10 cellular contexts compared by ENCODE assay signal in genomic region chr2:241771286-241772062, GRCh38. TPM values are rescaled to one million over a fixed set of nuclear protein-coding genes. Genes with fewer than 3 reads are reported as not detected.
DNase-seq lines count a peak whose midpoint lies in the region; ATAC-seq and TF ChIP-seq lines count a peak whose summit lies in the region.
"Had no signal": no experiment of that assay in that cellular context is flagged by ENCODE, and none has a peak within 500 bp of the region (broad histone marks: within the 10 kb centered on the region; RNA-seq: fewer than 3 reads in every experiment).

No MANE protein-coding gene starts in this region.

- H3K36me3 Mint-ChIP-seq in activated naive CD4-positive, alpha-beta T cell treated with anti-CD3 and anti-CD28 coated beads, Interleukin-2, amount 10 ng/mL, durations not matched to agents 7 days and 5 days, result no peaks in the 10 kb centered on the region
- no peaks in the 10 kb centered on the region for H3K36me3 Mint-ChIP-seq in activated naive CD8-positive, alpha-beta T cell treated with anti-CD3 and anti-CD28 coated beads, Interleukin-2, amount 10 ng/mL, durations not matched to agents 7 days and 5 days

- intact Hi-C loops in uterus (cut with DNase I; ENCODE audit: low total_unique reads), result no loop called here

- peaks cover 11% of the 10 kb centered on the region for H3K4me1 Mint-ChIP-seq in activated naive CD4-positive, alpha-beta T cell treated with anti-CD3 and anti-CD28 coated beads, Interleukin-2, amount 10 ng/mL, durations not matched to agents 7 days and 5 days
- H3K4me1 Mint-ChIP-seq in activated naive CD8-positive, alpha-beta T cell treated with anti-CD3 and anti-CD28 coated beads, Interleukin-2, amount 10 ng/mL, durations not matched to agents 7 days and 5 days, result peaks cover 5% of the 10 kb centered on the region

- H3K9me3 ChIP-seq in uterus, result no peaks in the 10 kb centered on the region

- no peaks in the 10 kb centered on the region for H3K36me3 ChIP-seq in uterus

- H3K27me3 ChIP-seq in uterus, result peaks cover 0 to 4% of the 10 kb centered on the region in 2 donors

- H3K4me3 ChIP-seq in uterus, result no peak overlapping the region

- POLR2A ChIA-PET in activated naive CD8-positive, alpha-beta T cell treated with anti-CD3 and anti-CD28 coated beads, Interleukin-2, amount 10 ng/mL, durations not matched to agents 7 days and 5 days (lab: Charles Lee), result no interaction called here

- no peak for TF ChIP-seq POLR2A in uterus (IDR thresholded peaks at IDR 0.05)

- H3K4me3 Mint-ChIP-seq in activated naive CD4-positive, alpha-beta T cell treated with anti-CD3 and anti-CD28 coated beads, Interleukin-2, amount 10 ng/mL, durations not matched to agents 7 days and 5 days, result no peak overlapping the region
- H3K4me3 Mint-ChIP-seq in activated naive CD8-positive, alpha-beta T cell treated with anti-CD3 and anti-CD28 coated beads, Interleukin-2, amount 10 ng/mL, durations not matched to agents 7 days and 5 days, result peak overlapping the region; percentile 65

- peak overlapping the region in 1 of 2 donors; percentile 8 for H3K27ac ChIP-seq in uterus

- no peak for TF ChIP-seq CTCF in uterus (IDR thresholded peaks at IDR 0.05)

- no peaks in the 10 kb centered on the region for H3K4me1 ChIP-seq in uterus

- ATAC-seq in activated naive CD8-positive, alpha-beta T cell treated with anti-CD3 and anti-CD28 coated beads, Interleukin-2, amount 10 ng/mL, durations not matched to agents 7 days and 5 days (ENCODE audit: low read depth), result peak; percentile 35
- no peak for ATAC-seq in HG02678 (IDR thresholded peaks at IDR 0.05; ENCODE audit: unreplicated experiment)

- CTCF ChIA-PET in activated naive CD4-positive, alpha-beta T cell treated with anti-CD3 and anti-CD28 coated beads, Interleukin-2, amount 10 ng/mL, durations not matched to agents 7 days and 5 days (lab: Charles Lee), result no interaction called here

- no peaks in the 10 kb centered on the region for H3K9me3 Mint-ChIP-seq in activated naive CD4-positive, alpha-beta T cell treated with anti-CD3 and anti-CD28 coated beads, Interleukin-2, amount 10 ng/mL, durations not matched to agents 7 days and 5 days
- no peaks in the 10 kb centered on the region for H3K9me3 Mint-ChIP-seq in activated naive CD8-positive, alpha-beta T cell treated with anti-CD3 and anti-CD28 coated beads, Interleukin-2, amount 10 ng/mL, durations not matched to agents 7 days and 5 days

- DNase-seq in activated naive CD4-positive, alpha-beta T cell treated with anti-CD3 and anti-CD28 coated beads, Interleukin-2, amount 10 ng/mL, durations not matched to agents 7 days and 5 days, result peak; percentile 15
- no peak for DNase-seq in activated naive CD4-positive, alpha-beta T cell (lab: John Stamatoyannopoulos, UW)
- peak; percentile 32 for DNase-seq in activated naive CD8-positive, alpha-beta T cell treated with anti-CD3 and anti-CD28 coated beads, Interleukin-2, amount 10 ng/mL, durations not matched to agents 7 days and 5 days
- DNase-seq in kidney tubule cell (ENCODE audit: low spot score) (peak; percentile 34), uterus (peak; percentile 63 to 81), NCI-H1436 (lab: John Stamatoyannopoulos, UW) (no peak), NCI-H2029 (lab: John Stamatoyannopoulos, UW) (no peak)
- DNase-seq: NCI-H1930 had no signal

- H3K27ac Mint-ChIP-seq in activated naive CD4-positive, alpha-beta T cell treated with anti-CD3 and anti-CD28 coated beads, Interleukin-2, amount 10 ng/mL, durations not matched to agents 7 days and 5 days, result peak overlapping the region; percentile 79
- H3K27ac Mint-ChIP-seq in activated naive CD8-positive, alpha-beta T cell treated with anti-CD3 and anti-CD28 coated beads, Interleukin-2, amount 10 ng/mL, durations not matched to agents 7 days and 5 days, result peak overlapping the region; percentile 82

- peaks cover 9% of the 10 kb centered on the region for H3K27me3 Mint-ChIP-seq in activated naive CD4-positive, alpha-beta T cell treated with anti-CD3 and anti-CD28 coated beads, Interleukin-2, amount 10 ng/mL, durations not matched to agents 7 days and 5 days
- no peaks in the 10 kb centered on the region for H3K27me3 Mint-ChIP-seq in activated naive CD8-positive, alpha-beta T cell treated with anti-CD3 and anti-CD28 coated beads, Interleukin-2, amount 10 ng/mL, durations not matched to agents 7 days and 5 days

RNA-seq across cellular contexts. Expression of gene GAL3ST2, which starts 5.1 kb away (rescaled TPM):
- under 1 TPM; 0.22 to 0.43 TPM for total RNA-seq in activated naive CD8-positive, alpha-beta T cell treated with anti-CD3 and anti-CD28 coated beads, Interleukin-2, amount 10 ng/mL, durations not matched to agents 7 days and 5 days
- under 1 TPM in 2 of 4 donors, not detected in 2; 0.21 to 0.29 TPM for total RNA-seq in uterus
- total RNA-seq: H4 had no signal

RNA-seq across cellular contexts. Expression of gene D2HGDH, which starts 37.0 kb away (rescaled TPM):
- 10 to 100 TPM; 44.2 to 46.2 TPM for total RNA-seq in activated naive CD8-positive, alpha-beta T cell treated with anti-CD3 and anti-CD28 coated beads, Interleukin-2, amount 10 ng/mL, durations not matched to agents 7 days and 5 days
- 10 to 100 TPM in 2 of 4 donors, 1 to 10 TPM in 2; 5.3 to 54.4 (median 13.7) TPM for total RNA-seq in uterus

RNA-seq across cellular contexts. Expression of gene NEU4, which starts 37.5 kb away (rescaled TPM):
- under 1 TPM in 1 of 2 experiments, not detected in 1; 0.20 TPM for total RNA-seq in activated naive CD8-positive, alpha-beta T cell treated with anti-CD3 and anti-CD28 coated beads, Interleukin-2, amount 10 ng/mL, durations not matched to agents 7 days and 5 days
- total RNA-seq in uterus, result under 1 TPM in 2 of 4 donors, not detected in 2; 0.21 to 0.29 TPM
- total RNA-seq: H4 had no signal

Comparison
In these comparisons a context has a peak if more than half of its experiments do, and no peak if none do; other contexts are left out.
1. DNase-seq: peak in activated naive CD4-positive, alpha-beta T cell treated with anti-CD3 and anti-CD28 coated beads, Interleukin-2, amount 10 ng/mL, durations not matched to agents 7 days and 5 days (single experiment), activated naive CD8-positive, alpha-beta T cell treated with anti-CD3 and anti-CD28 coated beads, Interleukin-2, amount 10 ng/mL, durations not matched to agents 7 days and 5 days (single experiment), kidney tubule cell (single experiment) and uterus (2 of 2); none in activated naive CD4-positive, alpha-beta T cell (0 of 4), NCI-H1436 (single experiment) and NCI-H2029 (single experiment).